ENCODE assay signal across 1 cellular context in genomic region chr14:50926851-50927386, GRCh38.
A peak's percentile ranks its signal among the peaks of the same experiment; 100 is the strongest.
TF ChIP-seq lines count a peak whose summit lies in the region.

No MANE protein-coding gene starts in this region.

TF ChIP-seq in K562, 482 proteins besides CTCF, POLR2A, EP300 and RAD21 (continued from another document):
- TF ChIP-seq, protein P1, sequence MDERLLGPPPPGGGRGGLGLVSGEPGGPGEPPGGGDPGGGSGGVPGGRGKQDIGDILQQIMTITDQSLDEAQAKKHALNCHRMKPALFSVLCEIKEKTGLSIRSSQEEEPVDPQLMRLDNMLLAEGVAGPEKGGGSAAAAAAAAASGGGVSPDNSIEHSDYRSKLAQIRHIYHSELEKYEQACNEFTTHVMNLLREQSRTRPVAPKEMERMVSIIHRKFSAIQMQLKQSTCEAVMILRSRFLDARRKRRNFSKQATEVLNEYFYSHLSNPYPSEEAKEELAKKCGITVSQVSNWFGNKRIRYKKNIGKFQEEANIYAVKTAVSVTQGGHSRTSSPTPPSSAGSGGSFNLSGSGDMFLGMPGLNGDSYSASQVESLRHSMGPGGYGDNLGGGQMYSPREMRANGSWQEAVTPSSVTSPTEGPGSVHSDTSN (CRISPR knock-in tag; IDR thresholded peaks at IDR 0.05; ENCODE audit: low read depth), result peak; percentile 24; the same call in 1 of the 2 replicates
- TF ChIP-seq, protein P1 (tag; conservative IDR thresholded peaks at IDR 0.05; ENCODE audit: low read depth), result peak; percentile 95
- TF ChIP-seq, protein P2, sequence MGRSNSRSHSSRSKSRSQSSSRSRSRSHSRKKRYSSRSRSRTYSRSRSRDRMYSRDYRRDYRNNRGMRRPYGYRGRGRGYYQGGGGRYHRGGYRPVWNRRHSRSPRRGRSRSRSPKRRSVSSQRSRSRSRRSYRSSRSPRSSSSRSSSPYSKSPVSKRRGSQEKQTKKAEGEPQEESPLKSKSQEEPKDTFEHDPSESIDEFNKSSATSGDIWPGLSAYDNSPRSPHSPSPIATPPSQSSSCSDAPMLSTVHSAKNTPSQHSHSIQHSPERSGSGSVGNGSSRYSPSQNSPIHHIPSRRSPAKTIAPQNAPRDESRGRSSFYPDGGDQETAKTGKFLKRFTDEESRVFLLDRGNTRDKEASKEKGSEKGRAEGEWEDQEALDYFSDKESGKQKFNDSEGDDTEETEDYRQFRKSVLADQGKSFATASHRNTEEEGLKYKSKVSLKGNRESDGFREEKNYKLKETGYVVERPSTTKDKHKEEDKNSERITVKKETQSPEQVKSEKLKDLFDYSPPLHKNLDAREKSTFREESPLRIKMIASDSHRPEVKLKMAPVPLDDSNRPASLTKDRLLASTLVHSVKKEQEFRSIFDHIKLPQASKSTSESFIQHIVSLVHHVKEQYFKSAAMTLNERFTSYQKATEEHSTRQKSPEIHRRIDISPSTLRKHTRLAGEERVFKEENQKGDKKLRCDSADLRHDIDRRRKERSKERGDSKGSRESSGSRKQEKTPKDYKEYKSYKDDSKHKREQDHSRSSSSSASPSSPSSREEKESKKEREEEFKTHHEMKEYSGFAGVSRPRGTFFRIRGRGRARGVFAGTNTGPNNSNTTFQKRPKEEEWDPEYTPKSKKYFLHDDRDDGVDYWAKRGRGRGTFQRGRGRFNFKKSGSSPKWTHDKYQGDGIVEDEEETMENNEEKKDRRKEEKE (IDR thresholded peaks at IDR 0.05; ENCODE audit: borderline replicate concordance in 1 of 2, control insufficient read depth in 1 of 2, low read depth in 2 of 2, low read length in 1 of 2), result no peak
- TF ChIP-seq TAL1 (IDR thresholded peaks at IDR 0.05) (peak; percentile 81), SETDB1 (IDR thresholded peaks at IDR 0.05; ENCODE audit: low read length) (no peak), NFYB (IDR thresholded peaks at IDR 0.05; ENCODE audit: extremely low read depth, insufficient read length) (no peak), MNT (conservative IDR thresholded peaks at IDR 0.05) (no peak), ZNF134 (CRISPR knock-in tag; conservative IDR thresholded peaks at IDR 0.05) (no peak), CEBPB (tag; IDR thresholded peaks at IDR 0.05) (peak; percentile 54; the same call in 1 of the 2 replicates), NCOA2 (IDR thresholded peaks at IDR 0.05; ENCODE audit: partially characterized antibody in 2 of 2) (no peak), ATF3 (IDR thresholded peaks at IDR 0.05) (peak; percentile 61; the same call in 1 of the 2 replicates), ATF3 (CRISPR knock-in tag; conservative IDR thresholded peaks at IDR 0.05) (no peak), YBX1 (IDR thresholded peaks at IDR 0.05) (no peak), MYC (IDR thresholded peaks at IDR 0.05; ENCODE audit: low read depth, low read length) (no peak), MYC (CRISPR knock-in tag; IDR thresholded peaks at IDR 0.05; ENCODE audit: borderline replicate concordance, low read depth) (no peak), DMBX1 (CRISPR knock-in tag; IDR thresholded peaks at IDR 0.05; ENCODE audit: borderline replicate concordance) (peak; percentile 21; the same call in 1 of the 2 replicates), L3MBTL2 (IDR thresholded peaks at IDR 0.05) (no peak), FOXJ2 (tag; IDR thresholded peaks at IDR 0.05) (no peak), C11orf30 (IDR thresholded peaks at IDR 0.05; ENCODE audit: low read depth) (0 out of 2 replicates have a peak, but pooled peaks have one; percentile 23), ZNF436 (CRISPR knock-in tag; IDR thresholded peaks at IDR 0.05) (no peak), CBX8 (IDR thresholded peaks at IDR 0.05; ENCODE audit: borderline replicate concordance, extremely low read depth, low read depth, low read length, poor library complexity, severe bottlenecking) (no peak)
- TF ChIP-seq, protein P3, sequence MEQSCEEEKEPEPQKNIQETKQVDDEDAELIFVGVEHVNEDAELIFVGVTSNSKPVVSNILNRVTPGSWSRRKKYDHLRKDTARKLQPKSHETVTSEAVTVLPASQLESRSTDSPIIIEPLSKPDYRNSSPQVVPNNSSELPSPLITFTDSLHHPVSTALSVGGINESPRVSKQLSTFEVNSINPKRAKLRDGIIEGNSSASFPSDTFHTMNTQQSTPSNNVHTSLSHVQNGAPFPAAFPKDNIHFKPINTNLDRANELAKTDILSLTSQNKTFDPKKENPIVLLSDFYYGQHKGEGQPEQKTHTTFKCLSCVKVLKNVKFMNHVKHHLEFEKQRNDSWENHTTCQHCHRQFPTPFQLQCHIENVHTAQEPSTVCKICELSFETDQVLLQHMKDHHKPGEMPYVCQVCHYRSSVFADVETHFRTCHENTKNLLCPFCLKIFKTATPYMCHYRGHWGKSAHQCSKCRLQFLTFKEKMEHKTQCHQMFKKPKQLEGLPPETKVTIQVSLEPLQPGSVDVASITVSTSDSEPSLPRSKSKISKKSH (CRISPR knock-in tag; IDR thresholded peaks at IDR 0.05), result no peak
- TF ChIP-seq, protein P4, sequence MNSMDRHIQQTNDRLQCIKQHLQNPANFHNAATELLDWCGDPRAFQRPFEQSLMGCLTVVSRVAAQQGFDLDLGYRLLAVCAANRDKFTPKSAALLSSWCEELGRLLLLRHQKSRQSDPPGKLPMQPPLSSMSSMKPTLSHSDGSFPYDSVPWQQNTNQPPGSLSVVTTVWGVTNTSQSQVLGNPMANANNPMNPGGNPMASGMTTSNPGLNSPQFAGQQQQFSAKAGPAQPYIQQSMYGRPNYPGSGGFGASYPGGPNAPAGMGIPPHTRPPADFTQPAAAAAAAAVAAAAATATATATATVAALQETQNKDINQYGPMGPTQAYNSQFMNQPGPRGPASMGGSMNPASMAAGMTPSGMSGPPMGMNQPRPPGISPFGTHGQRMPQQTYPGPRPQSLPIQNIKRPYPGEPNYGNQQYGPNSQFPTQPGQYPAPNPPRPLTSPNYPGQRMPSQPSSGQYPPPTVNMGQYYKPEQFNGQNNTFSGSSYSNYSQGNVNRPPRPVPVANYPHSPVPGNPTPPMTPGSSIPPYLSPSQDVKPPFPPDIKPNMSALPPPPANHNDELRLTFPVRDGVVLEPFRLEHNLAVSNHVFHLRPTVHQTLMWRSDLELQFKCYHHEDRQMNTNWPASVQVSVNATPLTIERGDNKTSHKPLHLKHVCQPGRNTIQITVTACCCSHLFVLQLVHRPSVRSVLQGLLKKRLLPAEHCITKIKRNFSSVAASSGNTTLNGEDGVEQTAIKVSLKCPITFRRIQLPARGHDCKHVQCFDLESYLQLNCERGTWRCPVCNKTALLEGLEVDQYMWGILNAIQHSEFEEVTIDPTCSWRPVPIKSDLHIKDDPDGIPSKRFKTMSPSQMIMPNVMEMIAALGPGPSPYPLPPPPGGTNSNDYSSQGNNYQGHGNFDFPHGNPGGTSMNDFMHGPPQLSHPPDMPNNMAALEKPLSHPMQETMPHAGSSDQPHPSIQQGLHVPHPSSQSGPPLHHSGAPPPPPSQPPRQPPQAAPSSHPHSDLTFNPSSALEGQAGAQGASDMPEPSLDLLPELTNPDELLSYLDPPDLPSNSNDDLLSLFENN (IDR thresholded peaks at IDR 0.05; ENCODE audit: low read depth in 2 of 2, low read length in 2 of 2), result peak in 1 of 2 experiments; percentile 75; a peak in 2 of 4 replicates
- TF ChIP-seq, protein P5, sequence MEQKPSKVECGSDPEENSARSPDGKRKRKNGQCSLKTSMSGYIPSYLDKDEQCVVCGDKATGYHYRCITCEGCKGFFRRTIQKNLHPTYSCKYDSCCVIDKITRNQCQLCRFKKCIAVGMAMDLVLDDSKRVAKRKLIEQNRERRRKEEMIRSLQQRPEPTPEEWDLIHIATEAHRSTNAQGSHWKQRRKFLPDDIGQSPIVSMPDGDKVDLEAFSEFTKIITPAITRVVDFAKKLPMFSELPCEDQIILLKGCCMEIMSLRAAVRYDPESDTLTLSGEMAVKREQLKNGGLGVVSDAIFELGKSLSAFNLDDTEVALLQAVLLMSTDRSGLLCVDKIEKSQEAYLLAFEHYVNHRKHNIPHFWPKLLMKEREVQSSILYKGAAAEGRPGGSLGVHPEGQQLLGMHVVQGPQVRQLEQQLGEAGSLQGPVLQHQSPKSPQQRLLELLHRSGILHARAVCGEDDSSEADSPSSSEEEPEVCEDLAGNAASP (IDR thresholded peaks at IDR 0.05), result no peak
